Comparison of ENCODE assay signal across 1 cellular context in genomic region chr4:145936142-145937020, GRCh38.
TF ChIP-seq lines count a peak whose summit lies in the region.

No MANE protein-coding gene starts in this region.

TF ChIP-seq in HepG2, 621 proteins besides CTCF, POLR2A, EP300 and RAD21 (continued from another document):
- TF ChIP-seq, protein P1, sequence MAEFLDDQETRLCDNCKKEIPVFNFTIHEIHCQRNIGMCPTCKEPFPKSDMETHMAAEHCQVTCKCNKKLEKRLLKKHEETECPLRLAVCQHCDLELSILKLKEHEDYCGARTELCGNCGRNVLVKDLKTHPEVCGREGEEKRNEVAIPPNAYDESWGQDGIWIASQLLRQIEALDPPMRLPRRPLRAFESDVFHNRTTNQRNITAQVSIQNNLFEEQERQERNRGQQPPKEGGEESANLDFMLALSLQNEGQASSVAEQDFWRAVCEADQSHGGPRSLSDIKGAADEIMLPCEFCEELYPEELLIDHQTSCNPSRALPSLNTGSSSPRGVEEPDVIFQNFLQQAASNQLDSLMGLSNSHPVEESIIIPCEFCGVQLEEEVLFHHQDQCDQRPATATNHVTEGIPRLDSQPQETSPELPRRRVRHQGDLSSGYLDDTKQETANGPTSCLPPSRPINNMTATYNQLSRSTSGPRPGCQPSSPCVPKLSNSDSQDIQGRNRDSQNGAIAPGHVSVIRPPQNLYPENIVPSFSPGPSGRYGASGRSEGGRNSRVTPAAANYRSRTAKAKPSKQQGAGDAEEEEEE (CRISPR knock-in tag; IDR thresholded peaks at IDR 0.05; ENCODE audit: borderline replicate concordance): no peak
- TF ChIP-seq ZNF296 (CRISPR knock-in tag; conservative IDR thresholded peaks at IDR 0.05) (no peak), HMGA1 (CRISPR knock-in tag; conservative IDR thresholded peaks at IDR 0.05) (no peak), ZNF367 (CRISPR knock-in tag; IDR thresholded peaks at IDR 0.05; ENCODE audit: borderline replicate concordance) (no peak), GATA4 (IDR thresholded peaks at IDR 0.05; ENCODE audit: borderline replicate concordance, low read depth) (no peak), ZNF225 (CRISPR knock-in tag; IDR thresholded peaks at IDR 0.05) (no peak), ZFP36L2 (CRISPR knock-in tag; IDR thresholded peaks at IDR 0.05) (no peak), ZNF768 (CRISPR knock-in tag; IDR thresholded peaks at IDR 0.05) (no peak; the same call in 1 of the 2 replicates), ZNF142 (CRISPR knock-in tag; IDR thresholded peaks at IDR 0.05) (peak; percentile 64), FOXO1 (CRISPR knock-in tag; IDR thresholded peaks at IDR 0.05) (no peak), RAD51 (IDR thresholded peaks at IDR 0.05; ENCODE audit: borderline replicate concordance) (no peak), ZNF543 (CRISPR knock-in tag; IDR thresholded peaks at IDR 0.05) (no peak), PREB (CRISPR knock-in tag; IDR thresholded peaks at IDR 0.05) (no peak), ZNF552 (CRISPR knock-in tag; IDR thresholded peaks at IDR 0.05; ENCODE audit: borderline replicate concordance) (no peak), ETV5 (CRISPR knock-in tag; IDR thresholded peaks at IDR 0.05; ENCODE audit: borderline replicate concordance) (no peak), ZNF234 (CRISPR knock-in tag; conservative IDR thresholded peaks at IDR 0.05) (no peak), ZZZ3 (CRISPR knock-in tag; IDR thresholded peaks at IDR 0.05; ENCODE audit: borderline replicate concordance) (no peak), PCBP1 (IDR thresholded peaks at IDR 0.05; ENCODE audit: borderline replicate concordance, low read depth, low read length) (0 out of 2 replicates have a peak, but pooled peaks have one; percentile 24), ZNF776 (CRISPR knock-in tag; IDR thresholded peaks at IDR 0.05) (no peak), PTBP1 (IDR thresholded peaks at IDR 0.05; ENCODE audit: low read depth, low read length, poor library complexity, severe bottlenecking) (no peak), RARA (CRISPR knock-in tag; IDR thresholded peaks at IDR 0.05) (peak; percentile 52; the same call in 1 of the 2 replicates), E2F2 (CRISPR knock-in tag; IDR thresholded peaks at IDR 0.05; ENCODE audit: borderline replicate concordance) (no peak), NCOR1 (IDR thresholded peaks at IDR 0.05; ENCODE audit: borderline replicate concordance, low read length) (no peak), MAFK (conservative IDR thresholded peaks at IDR 0.05 in 1 of 2, IDR thresholded peaks at IDR 0.05 in 1 of 2; ENCODE audit: low read length in 2 of 2) (no peak), ZNF598 (CRISPR knock-in tag; IDR thresholded peaks at IDR 0.05; ENCODE audit: borderline replicate concordance) (no peak), KDM2A (CRISPR knock-in tag; IDR thresholded peaks at IDR 0.05; ENCODE audit: borderline replicate concordance, low read depth) (peak; percentile 14; the same call in 1 of the 2 replicates), NFE2L2 (IDR thresholded peaks at IDR 0.05; ENCODE audit: low read length) (no peak)
- TF ChIP-seq, protein P2, sequence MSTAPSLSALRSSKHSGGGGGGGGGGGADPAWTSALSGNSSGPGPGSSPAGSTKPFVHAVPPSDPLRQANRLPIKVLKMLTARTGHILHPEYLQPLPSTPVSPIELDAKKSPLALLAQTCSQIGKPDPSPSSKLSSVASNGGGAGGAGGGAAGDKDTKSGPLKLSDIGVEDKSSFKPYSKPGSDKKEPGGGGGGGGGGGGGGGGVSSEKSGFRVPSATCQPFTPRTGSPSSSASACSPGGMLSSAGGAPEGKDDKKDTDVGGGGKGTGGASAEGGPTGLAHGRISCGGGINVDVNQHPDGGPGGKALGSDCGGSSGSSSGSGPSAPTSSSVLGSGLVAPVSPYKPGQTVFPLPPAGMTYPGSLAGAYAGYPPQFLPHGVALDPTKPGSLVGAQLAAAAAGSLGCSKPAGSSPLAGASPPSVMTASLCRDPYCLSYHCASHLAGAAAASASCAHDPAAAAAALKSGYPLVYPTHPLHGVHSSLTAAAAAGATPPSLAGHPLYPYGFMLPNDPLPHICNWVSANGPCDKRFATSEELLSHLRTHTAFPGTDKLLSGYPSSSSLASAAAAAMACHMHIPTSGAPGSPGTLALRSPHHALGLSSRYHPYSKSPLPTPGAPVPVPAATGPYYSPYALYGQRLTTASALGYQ (CRISPR knock-in tag; IDR thresholded peaks at IDR 0.05): no peak
- TF ChIP-seq, protein P3, sequence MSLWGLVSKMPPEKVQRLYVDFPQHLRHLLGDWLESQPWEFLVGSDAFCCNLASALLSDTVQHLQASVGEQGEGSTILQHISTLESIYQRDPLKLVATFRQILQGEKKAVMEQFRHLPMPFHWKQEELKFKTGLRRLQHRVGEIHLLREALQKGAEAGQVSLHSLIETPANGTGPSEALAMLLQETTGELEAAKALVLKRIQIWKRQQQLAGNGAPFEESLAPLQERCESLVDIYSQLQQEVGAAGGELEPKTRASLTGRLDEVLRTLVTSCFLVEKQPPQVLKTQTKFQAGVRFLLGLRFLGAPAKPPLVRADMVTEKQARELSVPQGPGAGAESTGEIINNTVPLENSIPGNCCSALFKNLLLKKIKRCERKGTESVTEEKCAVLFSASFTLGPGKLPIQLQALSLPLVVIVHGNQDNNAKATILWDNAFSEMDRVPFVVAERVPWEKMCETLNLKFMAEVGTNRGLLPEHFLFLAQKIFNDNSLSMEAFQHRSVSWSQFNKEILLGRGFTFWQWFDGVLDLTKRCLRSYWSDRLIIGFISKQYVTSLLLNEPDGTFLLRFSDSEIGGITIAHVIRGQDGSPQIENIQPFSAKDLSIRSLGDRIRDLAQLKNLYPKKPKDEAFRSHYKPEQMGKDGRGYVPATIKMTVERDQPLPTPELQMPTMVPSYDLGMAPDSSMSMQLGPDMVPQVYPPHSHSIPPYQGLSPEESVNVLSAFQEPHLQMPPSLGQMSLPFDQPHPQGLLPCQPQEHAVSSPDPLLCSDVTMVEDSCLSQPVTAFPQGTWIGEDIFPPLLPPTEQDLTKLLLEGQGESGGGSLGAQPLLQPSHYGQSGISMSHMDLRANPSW (CRISPR knock-in tag; IDR thresholded peaks at IDR 0.05; ENCODE audit: borderline replicate concordance): no peak
- TF ChIP-seq, protein P4, sequence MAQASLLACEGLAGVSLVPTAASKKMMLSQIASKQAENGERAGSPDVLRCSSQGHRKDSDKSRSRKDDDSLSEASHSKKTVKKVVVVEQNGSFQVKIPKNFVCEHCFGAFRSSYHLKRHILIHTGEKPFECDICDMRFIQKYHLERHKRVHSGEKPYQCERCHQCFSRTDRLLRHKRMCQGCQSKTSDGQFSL (CRISPR knock-in tag; IDR thresholded peaks at IDR 0.05): peak; percentile 5; the same call in 1 of the 2 replicates
- TF ChIP-seq, protein P5, sequence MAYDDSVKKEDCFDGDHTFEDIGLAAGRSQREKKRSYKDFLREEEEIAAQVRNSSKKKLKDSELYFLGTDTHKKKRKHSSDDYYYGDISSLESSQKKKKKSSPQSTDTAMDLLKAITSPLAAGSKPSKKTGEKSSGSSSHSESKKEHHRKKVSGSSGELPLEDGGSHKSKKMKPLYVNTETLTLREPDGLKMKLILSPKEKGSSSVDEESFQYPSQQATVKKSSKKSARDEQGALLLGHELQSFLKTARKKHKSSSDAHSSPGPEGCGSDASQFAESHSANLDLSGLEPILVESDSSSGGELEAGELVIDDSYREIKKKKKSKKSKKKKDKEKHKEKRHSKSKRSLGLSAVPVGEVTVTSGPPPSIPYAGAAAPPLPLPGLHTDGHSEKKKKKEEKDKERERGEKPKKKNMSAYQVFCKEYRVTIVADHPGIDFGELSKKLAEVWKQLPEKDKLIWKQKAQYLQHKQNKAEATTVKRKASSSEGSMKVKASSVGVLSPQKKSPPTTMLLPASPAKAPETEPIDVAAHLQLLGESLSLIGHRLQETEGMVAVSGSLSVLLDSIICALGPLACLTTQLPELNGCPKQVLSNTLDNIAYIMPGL (CRISPR knock-in tag; IDR thresholded peaks at IDR 0.05; ENCODE audit: borderline replicate concordance in 1 of 2, low read depth in 1 of 2): peak in 1 of 2 experiments; percentile 46; a peak in 2 of 4 replicates
- TF ChIP-seq, protein P6, sequence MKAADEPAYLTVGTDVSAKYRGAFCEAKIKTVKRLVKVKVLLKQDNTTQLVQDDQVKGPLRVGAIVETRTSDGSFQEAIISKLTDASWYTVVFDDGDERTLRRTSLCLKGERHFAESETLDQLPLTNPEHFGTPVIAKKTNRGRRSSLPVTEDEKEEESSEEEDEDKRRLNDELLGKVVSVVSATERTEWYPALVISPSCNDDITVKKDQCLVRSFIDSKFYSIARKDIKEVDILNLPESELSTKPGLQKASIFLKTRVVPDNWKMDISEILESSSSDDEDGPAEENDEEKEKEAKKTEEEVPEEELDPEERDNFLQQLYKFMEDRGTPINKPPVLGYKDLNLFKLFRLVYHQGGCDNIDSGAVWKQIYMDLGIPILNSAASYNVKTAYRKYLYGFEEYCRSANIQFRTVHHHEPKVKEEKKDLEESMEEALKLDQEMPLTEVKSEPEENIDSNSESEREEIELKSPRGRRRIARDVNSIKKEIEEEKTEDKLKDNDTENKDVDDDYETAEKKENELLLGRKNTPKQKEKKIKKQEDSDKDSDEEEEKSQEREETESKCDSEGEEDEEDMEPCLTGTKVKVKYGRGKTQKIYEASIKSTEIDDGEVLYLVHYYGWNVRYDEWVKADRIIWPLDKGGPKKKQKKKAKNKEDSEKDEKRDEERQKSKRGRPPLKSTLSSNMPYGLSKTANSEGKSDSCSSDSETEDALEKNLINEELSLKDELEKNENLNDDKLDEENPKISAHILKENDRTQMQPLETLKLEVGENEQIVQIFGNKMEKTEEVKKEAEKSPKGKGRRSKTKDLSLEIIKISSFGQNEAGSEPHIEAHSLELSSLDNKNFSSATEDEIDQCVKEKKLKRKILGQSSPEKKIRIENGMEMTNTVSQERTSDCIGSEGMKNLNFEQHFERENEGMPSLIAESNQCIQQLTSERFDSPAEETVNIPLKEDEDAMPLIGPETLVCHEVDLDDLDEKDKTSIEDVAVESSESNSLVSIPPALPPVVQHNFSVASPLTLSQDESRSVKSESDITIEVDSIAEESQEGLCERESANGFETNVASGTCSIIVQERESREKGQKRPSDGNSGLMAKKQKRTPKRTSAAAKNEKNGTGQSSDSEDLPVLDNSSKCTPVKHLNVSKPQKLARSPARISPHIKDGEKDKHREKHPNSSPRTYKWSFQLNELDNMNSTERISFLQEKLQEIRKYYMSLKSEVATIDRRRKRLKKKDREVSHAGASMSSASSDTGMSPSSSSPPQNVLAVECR (CRISPR knock-in tag; IDR thresholded peaks at IDR 0.05; ENCODE audit: borderline replicate concordance): peak; percentile 24; the same call in 1 of the 2 replicates
